Comparison of ENCODE assay signal across 19 cellular contexts in genomic region chr6:56958481-56958880, GRCh38.
A peak's percentile ranks its signal among the peaks of the same experiment; 100 is the strongest.
DNase-seq lines count a peak whose midpoint lies in the region; ATAC-seq and TF ChIP-seq lines count a peak whose summit lies in the region.
"Had no signal": no experiment of that assay in that cellular context is flagged by ENCODE, and none has a peak within 500 bp of the region (broad histone marks: within the 10 kb centered on the region; RNA-seq: fewer than 3 reads in every experiment).

No MANE protein-coding gene starts in this region.

- TF ChIP-seq CTCF in fibroblast of mammary gland (conservative IDR thresholded peaks at IDR 0.05; ENCODE audit: control insufficient read depth, insufficient read depth, low read depth, low read length): no peak

- no peak overlapping the region for H3K4me3 ChIP-seq in fibroblast of mammary gland (ENCODE audit: control insufficient read depth, low read depth, low read length)
- H3K4me3 ChIP-seq: BLaER1, K562, SK-N-MC had no signal

- peak; percentile 59 for DNase-seq in HCEC 1CT
- DNase-seq in NCI-H226: peak; percentile 53
- peak; percentile 79 for DNase-seq in fibroblast of mammary gland (ENCODE audit: low read depth)
- DNase-seq in epidermal melanocyte (ENCODE audit: insufficient read length, low spot score): no peak
- no peak for DNase-seq in NCI-H2081 (lab: John Stamatoyannopoulos, UW)
- no peak for DNase-seq in T-helper 9 cell
- DNase-seq: CD8-positive, alpha-beta memory T cell; DND-41; H9; NCI-H1092; NCI-H146; NCI-H2081 treated with DMSO at 0.1 percent for 48 hours; NCI-H524 had no signal

- ATAC-seq in HG03175 (IDR thresholded peaks at IDR 0.05; ENCODE audit: unreplicated experiment): no peak
- ATAC-seq: K562, Panc1, Right ventricle myocardium inferior had no signal

Comparison
In these comparisons a context has a peak if more than half of its experiments do, and no peak if none do; other contexts are left out.
1. DNase-seq: peak in HCEC 1CT (single experiment), NCI-H226 (single experiment) and fibroblast of mammary gland (single experiment); none in epidermal melanocyte (single experiment), NCI-H2081 (0 of 2) and T-helper 9 cell (single experiment).